ENCODE assay signal across 10 cellular contexts in genomic region chr6:124798942-124799496, GRCh38.
DNase-seq lines count a peak whose midpoint lies in the region; TF ChIP-seq lines count a peak whose summit lies in the region.
"Had no signal": no experiment of that assay in that cellular context is flagged by ENCODE, and none has a peak within 500 bp of the region (broad histone marks: within the 10 kb centered on the region; RNA-seq: fewer than 3 reads in every experiment).

No MANE protein-coding gene starts in this region.

- no peaks in the 10 kb centered on the region for H3K9me3 ChIP-seq in DOHH2 (ENCODE audit: control insufficient read depth, insufficient read depth, low read length)
- no peaks in the 10 kb centered on the region for H3K9me3 ChIP-seq in neural cell (ENCODE audit: low read length)
- H3K9me3 ChIP-seq: psoas muscle had no signal

- no peak overlapping the region for H3K4me2 ChIP-seq in DOHH2 (ENCODE audit: low read length)
- no peak overlapping the region for H3K4me2 ChIP-seq in neural cell (ENCODE audit: low read length)

- H3K79me2 ChIP-seq in DOHH2 (ENCODE audit: control insufficient read depth, low read length): no peaks in the 10 kb centered on the region
- no peaks in the 10 kb centered on the region for H3K79me2 ChIP-seq in neural cell (replicated peaks; ENCODE audit: insufficient read depth, low read length)

- in situ Hi-C loops in astrocyte of the spinal cord (cut with HindIII; ENCODE audit: low sequenced_read_pairs): no loop called here

- TF ChIP-seq CTCF in DOHH2 (IDR thresholded peaks at IDR 0.05; ENCODE audit: low read depth, low read length, poor library complexity, severe bottlenecking) (peak; percentile 12), LNCAP (IDR thresholded peaks at IDR 0.05) (peak; percentile 36; the same call in 1 of the 2 replicates), astrocyte of the spinal cord (IDR thresholded peaks at IDR 0.05; ENCODE audit: low read depth, low read length) (peak; percentile 30), neural cell (IDR thresholded peaks at IDR 0.05; ENCODE audit: poor library complexity, severe bottlenecking) (peak; percentile 57)

- no peak overlapping the region for H2AFZ ChIP-seq in neural cell (ENCODE audit: low read depth, low read length)

- DNase-seq in astrocyte of the spinal cord (ENCODE audit: low read depth, low spot score): no peak
- no peak for DNase-seq in cortex of kidney (lab: John Stamatoyannopoulos, UW)
- no peak for DNase-seq in effector CD8-positive, alpha-beta T cell (lab: John Stamatoyannopoulos, UW)
- DNase-seq in stimulated activated CD4-positive, alpha-beta T cell treated with anti-CD3 and anti-CD28 coated beads, Interleukin-12 subunit alpha, Interleukin-12 subunit beta, amount 100 ng/mL, for 4 hours: no peak
- DNase-seq: central memory CD4-positive, alpha-beta T cell; hippocampal formation; psoas muscle had no signal

- H3K4me3 ChIP-seq in DOHH2 (ENCODE audit: low read length) (no peak overlapping the region), astrocyte of the spinal cord (ENCODE audit: low read depth, low read length) (no peak overlapping the region), neural cell (ENCODE audit: low read length) (no peak overlapping the region)
- H3K4me3 ChIP-seq: psoas muscle had no signal

- H3K9me2 ChIP-seq in DOHH2 (replicated peaks; ENCODE audit: control insufficient read depth, low read length) (no peaks in the 10 kb centered on the region), neural cell (ENCODE audit: insufficient read depth, low read length) (no peaks in the 10 kb centered on the region)

- H3K36me3 ChIP-seq in DOHH2 (ENCODE audit: control insufficient read depth, low read length) (no peaks in the 10 kb centered on the region), neural cell (ENCODE audit: insufficient read depth, low read length) (no peaks in the 10 kb centered on the region)

- no peaks in the 10 kb centered on the region for H4K20me1 ChIP-seq in DOHH2 (ENCODE audit: control insufficient read depth, insufficient read depth, low read depth, low read length)
- no peaks in the 10 kb centered on the region for H4K20me1 ChIP-seq in neural cell (ENCODE audit: insufficient read depth)

- TF ChIP-seq EP300 in neural cell (conservative IDR thresholded peaks at IDR 0.05; ENCODE audit: poor library complexity, severe bottlenecking): peak; percentile 58

- H3K27me3 ChIP-seq in DOHH2 (ENCODE audit: control insufficient read depth, low read length) (no peaks in the 10 kb centered on the region), neural cell (ENCODE audit: insufficient read depth, low read depth, low read length) (no peaks in the 10 kb centered on the region)

- no peak overlapping the region for H3K27ac ChIP-seq in DOHH2 (ENCODE audit: low read depth, low read length)
- H3K27ac ChIP-seq in neural cell (ENCODE audit: low read length): no peak overlapping the region
- H3K27ac ChIP-seq: psoas muscle had no signal

- H3F3A ChIP-seq in DOHH2 (ENCODE audit: control insufficient read depth, insufficient read depth) (no peaks in the 10 kb centered on the region), neural cell (ENCODE audit: insufficient read depth, low read length, poor library complexity, severe bottlenecking) (no peaks in the 10 kb centered on the region)

- no peak overlapping the region for H3K9ac ChIP-seq in neural cell (ENCODE audit: low read length)

- peak; percentile 63 for TF ChIP-seq RAD21 in neural cell (conservative IDR thresholded peaks at IDR 0.05)

- H3K4me1 ChIP-seq in DOHH2 (ENCODE audit: control insufficient read depth, low read length): no peaks in the 10 kb centered on the region
- H3K4me1 ChIP-seq: psoas muscle had no signal

TF ChIP-seq in neural cell, 6 proteins besides CTCF, POLR2A, EP300 and RAD21:
- TF ChIP-seq MXI1 (conservative IDR thresholded peaks at IDR 0.05; ENCODE audit: poor library complexity, severe bottlenecking) (no peak), SMC3 (conservative IDR thresholded peaks at IDR 0.05; ENCODE audit: poor library complexity) (peak; percentile 66)
TF ChIP-seq in neural cell: peak in this region for 1.
